Comparison of ENCODE assay signal across 8 cellular contexts in genomic region chr11:64245797-64246623, GRCh38. TPM values are rescaled to one million over a fixed set of nuclear protein-coding genes. Genes with fewer than 3 reads are reported as not detected.
DNase-seq lines count a peak whose midpoint lies in the region; ATAC-seq, FAIRE-seq and TF ChIP-seq lines count a peak whose summit lies in the region.

No MANE protein-coding gene starts in this region.

- peaks cover 19% of the 10 kb centered on the region for H3K36me3 Mint-ChIP-seq in CD4-positive, alpha-beta T cell (ENCODE audit: low read depth)
- H3K36me3 Mint-ChIP-seq in IgD-negative memory B cell: no peaks in the 10 kb centered on the region

- peaks cover 37% of the 10 kb centered on the region for H3K36me3 ChIP-seq in K562 (ENCODE audit: control insufficient read depth, insufficient read depth, low read length)

- ATAC-seq in CD4-positive, alpha-beta T cell (ENCODE audit: poor library complexity): no peak
- ATAC-seq in K562: no peak
- no peak for ATAC-seq in GM21367 (IDR thresholded peaks at IDR 0.05; ENCODE audit: unreplicated experiment)

- H3K79me2 ChIP-seq in K562 (ENCODE audit: control insufficient read depth, insufficient read depth, low read length): peaks cover 49% of the 10 kb centered on the region

- 0 out of 2 replicates have a peak, but pooled peaks cover 3% of the 10 kb centered on the region for H4K20me1 ChIP-seq in K562 (replicated peaks; ENCODE audit: control insufficient read depth, insufficient read depth, low read length)

- H3K4me2 ChIP-seq in K562 (ENCODE audit: insufficient read depth, low read length): peak overlapping the region; percentile 99

- no peaks in the 10 kb centered on the region for H3K9me3 Mint-ChIP-seq in CD4-positive, alpha-beta T cell
- no peaks in the 10 kb centered on the region for H3K9me3 Mint-ChIP-seq in IgD-negative memory B cell

- no peak for FAIRE-seq in K562 (lab: Jason Lieb, UNC)

- no peaks in the 10 kb centered on the region for H3K27me3 ChIP-seq in CD4-positive, alpha-beta T cell (ENCODE audit: control insufficient read depth, insufficient read depth, low read length)
- H3K27me3 ChIP-seq in K562 (ENCODE audit: control insufficient read depth in 2 of 2, insufficient read depth in 2 of 2, low read length in 2 of 2): no peaks in the 10 kb centered on the region

- peaks cover 42% of the 10 kb centered on the region for H3K4me1 Mint-ChIP-seq in CD4-positive, alpha-beta T cell (ENCODE audit: low read depth)
- peaks cover 5 to 13% (median 12%) of the 10 kb centered on the region in 3 donors for H3K4me1 Mint-ChIP-seq in IgD-negative memory B cell

- CTCF ChIA-PET in CD4-positive, alpha-beta T cell (lab: Charles Lee): interaction anchor here (0.6 to 3.9 kb wide), 9 partner anchors 11 to 60 kb away, joined by 3 to 15 read pairs (median 8); partner anchors contain the start of genes NUDT22, STIP1 and TRPT1
- CTCF ChIA-PET in K562 (lab: Yijun Ruan, JAX; ENCODE audit: low intra/inter-chr PET ratio): no interaction called here

- TF ChIP-seq CTCF in CD4-positive, alpha-beta T cell (IDR thresholded peaks at IDR 0.05): no peak
- TF ChIP-seq CTCF in K562 (IDR thresholded peaks at IDR 0.05 in 2 of 3, conservative IDR thresholded peaks at IDR 0.05 in 1 of 3; ENCODE audit: insufficient read depth in 2 of 3, low read depth in 1 of 3, low read length in 3 of 3): no peak

- no peaks in the 10 kb centered on the region for H3K27me3 Mint-ChIP-seq in CD4-positive, alpha-beta T cell
- no peaks in the 10 kb centered on the region for H3K27me3 Mint-ChIP-seq in IgD-negative memory B cell

- H3K9me1 ChIP-seq in K562 (ENCODE audit: control insufficient read depth, insufficient read depth, low read length): no peaks in the 10 kb centered on the region

- H3K27ac Mint-ChIP-seq in CD4-positive, alpha-beta T cell: peak overlapping the region; percentile 82
- H3K27ac Mint-ChIP-seq in IgD-negative memory B cell: peak overlapping the region; percentile 73 to 96 (median 78)

- under 1% methylated on average over 43 of the region's 47 CpGs for WGBS in K562 (ENCODE audit: insufficient coverage, low coverage, missing lambda C conversion rate)

- H3K27ac ChIP-seq in CD4-positive, alpha-beta T cell (ENCODE audit: low read depth, low read length): peak overlapping the region; percentile 48
- peak overlapping the region; percentile 98 for H3K27ac ChIP-seq in K562 (ENCODE audit: extremely low read depth, low read depth, low read length)

- H3K4me3 ChIP-seq in K562: peak overlapping the region; percentile 98

- POLR2A ChIA-PET in CD4-positive, alpha-beta T cell (lab: Charles Lee): interaction anchor here (0.6 to 6.2 kb wide), 17 partner anchors 10 to 1391 kb away, joined by 3 to 65 read pairs (median 5); partner anchors contain the start of genes BAD, DNAJC4, ESRRA and FERMT3
- POLR2A ChIA-PET in K562 (lab: Yijun Ruan, JAX): interaction anchor here (0.7 to 7.8 kb wide), 10 partner anchors 10 to 1874 kb away, joined by 3 to 58 read pairs (median 4); partner anchors contain the start of genes FERMT3, STIP1 and VEGFB

- in situ Hi-C loops in K562 (cut with MboI): no loop called here

- no TSS peak for BruUV-seq in K562 (replicated peaks; lab: Mats Ljungman, UMichigan)

- intact Hi-C loops in CD4-positive, alpha-beta T cell (cut with DNase I, micrococcal nuclease): no loop called here
- intact Hi-C loops in K562 (cut with micrococcal nuclease): loop anchor here (2.0 to 10.0 kb wide), 3 partner anchors 23 to 59 kb away; partner anchors contain the start of genes CATSPERZ, ESRRA and FERMT3

- TF ChIP-seq RAD21 in K562 (CRISPR knock-in tag; conservative IDR thresholded peaks at IDR 0.05 in 1 of 2, IDR thresholded peaks at IDR 0.05 in 1 of 2): no peak

- H3K4me1 ChIP-seq in K562 (replicated peaks in 1 of 2; ENCODE audit: control insufficient read depth in 2 of 2, insufficient read depth in 2 of 2, low read length in 2 of 2): peaks cover 41 to 90% of the 10 kb centered on the region in 2 experiments

- 0 out of 2 replicates have a peak overlapping the region, but pooled peaks have one; percentile 8 for H2AFZ ChIP-seq in K562 (ENCODE audit: low read depth, low read length)

- no peak for TF ChIP-seq EP300 in K562 (IDR thresholded peaks at IDR 0.05; ENCODE audit: low read length)

- H3K4me3 Mint-ChIP-seq in CD4-positive, alpha-beta T cell: peak overlapping the region; percentile 94
- H3K4me3 Mint-ChIP-seq in IgD-negative memory B cell: peak overlapping the region; percentile 80 to 97 (median 94)

- TF ChIP-seq POLR2A in K562 (conservative IDR thresholded peaks at IDR 0.05): peak; percentile 77

- H3K9me3 ChIP-seq in CD4-positive, alpha-beta T cell (ENCODE audit: control insufficient read depth, low read length): no peaks in the 10 kb centered on the region
- H3K9me3 ChIP-seq in K562 (replicated peaks; ENCODE audit: control insufficient read depth, insufficient read depth, low read depth, low read length): no peaks in the 10 kb centered on the region

- DNase-seq in CD4-positive, alpha-beta T cell: peak; percentile 20 to 79 (median 60)
- DNase-seq in T-helper 9 cell: peak; percentile 59
- peak; percentile 47 to 85 (median 62) for DNase-seq in K562 (ENCODE audit: extremely low read depth in 1 of 4, low spot score in 3 of 4)
- DNase-seq in islet precursor cell: peak; percentile 98
- DNase-seq in stimulated activated CD4-positive, alpha-beta T cell treated with anti-CD3 and anti-CD28 coated beads, Interleukin-15, amount 100 ng/mL, for 24 hours: peak; percentile 90
- no peak for DNase-seq in GDM1 (lab: John Stamatoyannopoulos, UW)

- peak overlapping the region; percentile 95 to 98 for H3K9ac ChIP-seq in K562 (ENCODE audit: insufficient read depth in 1 of 2, low read depth in 2 of 2, low read length in 2 of 2)

RNA-seq across cellular contexts. Expression of gene PPP1R14B, which starts 0.7 kb away (rescaled TPM):
- 10 to 100 TPM; 17.1 to 21.0 TPM for total RNA-seq in CD4-positive, alpha-beta T cell
- polyA plus RNA-seq in IgD-negative memory B cell (48.1 TPM), K562 (2011; rRNA removed) (182 and 196 TPM in 2 replicates), K562 (2014; fragmentation: Illumina TruSeq; extraction: Trizol) (212 and 254 TPM in 2 replicates), K562 (2014; fragmentation: Nextera tagmentation; extraction: Ambion mirVana) (10 to 100 TPM in 1 of 2 experiments, 1 to 10 TPM in 1; 7.7 to 17.5 TPM), K562 (2014; rRNA removed) (312 and 380 TPM in 2 replicates)
- total RNA-seq in K562 (2011; cell fraction: chromatin; rRNA removed; ENCODE audit: low replicate concordance): 22.4 and 60.4 TPM in 2 replicates
- total RNA-seq in K562 (2011; cell fraction: nucleolus; rRNA removed): 71.5 and 97.6 TPM in 2 replicates
- total RNA-seq in K562 (2011; cell fraction: nucleoplasm; rRNA removed): 71.8 and 129 TPM in 2 replicates
- total RNA-seq in K562 (2014; rRNA removed) (566 and 592 TPM in 2 replicates), K562 (2014; rRNA removed; fragmentation: Illumina TruSeq; extraction: Trizol) (114 and 162 TPM in 2 replicates), K562 (2015; rRNA removed; fragmentation: Illumina TruSeq; extraction: Trizol) (300 and 321 TPM in 2 replicates), K562 (2021) (391 and 402 TPM in 2 replicates)
- 198 and 362 TPM in 2 replicates for polyA plus RNA-seq in K562 (2011; cell fraction: cytosol; rRNA removed)
- 169 and 217 TPM in 2 replicates for polyA plus RNA-seq in K562 (2011; cell fraction: nucleus; rRNA removed)
- polyA plus RNA-seq in K562 (2012): 195 and 318 TPM in 2 replicates
- polyA minus RNA-seq in K562 (2011; rRNA and poly(A)+ RNA removed): 33.2 and 49.9 TPM in 2 replicates
- polyA minus RNA-seq in K562 (2011; cell fraction: cytosol; rRNA and poly(A)+ RNA removed): 84.7 and 86.5 TPM in 2 replicates
- polyA minus RNA-seq in K562 (2011; cell fraction: nucleus; rRNA and poly(A)+ RNA removed): 27.9 and 34.1 TPM in 2 replicates

RNA-seq across cellular contexts. Expression of gene FKBP2, which starts 5.1 kb away (rescaled TPM):
- total RNA-seq in CD4-positive, alpha-beta T cell: 10 to 100 TPM; 11.2 to 14.6 TPM
- polyA plus RNA-seq in IgD-negative memory B cell: 101 TPM
- 24.7 and 45.5 TPM in 2 replicates for total RNA-seq in K562 (2011; cell fraction: chromatin; rRNA removed; ENCODE audit: low replicate concordance)
- 58.4 and 66.4 TPM in 2 replicates for total RNA-seq in K562 (2011; cell fraction: nucleolus; rRNA removed)
- total RNA-seq in K562 (2011; cell fraction: nucleoplasm; rRNA removed): 56.3 and 59.5 TPM in 2 replicates
- total RNA-seq in K562 (2014; rRNA removed): 151 TPM in 2 replicates
- 28.0 and 49.2 TPM in 2 replicates for total RNA-seq in K562 (2014; rRNA removed; fragmentation: Illumina TruSeq; extraction: Trizol)
- total RNA-seq in K562 (2015; rRNA removed; fragmentation: Illumina TruSeq; extraction: Trizol): 73.1 and 79.0 TPM in 2 replicates
- 44.5 and 58.1 TPM in 2 replicates for total RNA-seq in K562 (2021)
- polyA plus RNA-seq in K562 (2011; rRNA removed): 30.8 and 36.6 TPM in 2 replicates
- polyA plus RNA-seq in K562 (2011; cell fraction: cytosol; rRNA removed): 60.1 and 75.2 TPM in 2 replicates
- 52.4 and 56.6 TPM in 2 replicates for polyA plus RNA-seq in K562 (2011; cell fraction: nucleus; rRNA removed)
- polyA plus RNA-seq in K562 (2012): 115 and 123 TPM in 2 replicates
- 71.7 and 83.5 TPM in 2 replicates for polyA plus RNA-seq in K562 (2014; fragmentation: Illumina TruSeq; extraction: Trizol)
- polyA plus RNA-seq in K562 (2014; fragmentation: Nextera tagmentation; extraction: Ambion mirVana): 10 to 100 TPM in 1 of 2 experiments, 1 to 10 TPM in 1; 3.5 to 27.1 TPM
- 92.2 and 110 TPM in 2 replicates for polyA plus RNA-seq in K562 (2014; rRNA removed)
- polyA minus RNA-seq in K562 (2011; rRNA and poly(A)+ RNA removed): 10.6 and 16.1 TPM in 2 replicates
- 33.8 and 40.5 TPM in 2 replicates for polyA minus RNA-seq in K562 (2011; cell fraction: cytosol; rRNA and poly(A)+ RNA removed)
- 7.8 and 14.2 TPM in 2 replicates for polyA minus RNA-seq in K562 (2011; cell fraction: nucleus; rRNA and poly(A)+ RNA removed)

RNA-seq across cellular contexts. Expression of gene PLCB3, which starts 5.3 kb away (rescaled TPM):
- 1 to 10 TPM; 2.5 to 2.7 TPM for total RNA-seq in CD4-positive, alpha-beta T cell
- 0.33 TPM for polyA plus RNA-seq in IgD-negative memory B cell
- 41.0 and 132 TPM in 2 replicates for total RNA-seq in K562 (2011; cell fraction: chromatin; rRNA removed; ENCODE audit: low replicate concordance)
- total RNA-seq in K562 (2011; cell fraction: nucleolus; rRNA removed): 77.6 and 79.7 TPM in 2 replicates
- total RNA-seq in K562 (2011; cell fraction: nucleoplasm; rRNA removed): 28.1 and 43.7 TPM in 2 replicates
- total RNA-seq in K562 (2014; rRNA removed): 33.6 and 42.5 TPM in 2 replicates
- total RNA-seq in K562 (2014; rRNA removed; fragmentation: Illumina TruSeq; extraction: Trizol): 7.0 and 8.4 TPM in 2 replicates
- total RNA-seq in K562 (2015; rRNA removed; fragmentation: Illumina TruSeq; extraction: Trizol): 14.6 and 14.9 TPM in 2 replicates
- total RNA-seq in K562 (2021): 37.1 and 44.8 TPM in 2 replicates
- 11.5 and 18.0 TPM in 2 replicates for polyA plus RNA-seq in K562 (2011; rRNA removed)
- 10.3 and 18.2 TPM in 2 replicates for polyA plus RNA-seq in K562 (2011; cell fraction: cytosol; rRNA removed)
- polyA plus RNA-seq in K562 (2011; cell fraction: nucleus; rRNA removed): 77.2 and 104 TPM in 2 replicates
- polyA plus RNA-seq in K562 (2012): 23.9 and 26.4 TPM in 2 replicates
- 16.0 and 23.9 TPM in 2 replicates for polyA plus RNA-seq in K562 (2014; fragmentation: Illumina TruSeq; extraction: Trizol)
- under 1 TPM; 0.31 to 0.37 TPM for polyA plus RNA-seq in K562 (2014; fragmentation: Nextera tagmentation; extraction: Ambion mirVana)
- polyA plus RNA-seq in K562 (2014; rRNA removed): 24.7 and 27.6 TPM in 2 replicates
- 9.7 and 13.1 TPM in 2 replicates for polyA minus RNA-seq in K562 (2011; rRNA and poly(A)+ RNA removed)
- polyA minus RNA-seq in K562 (2011; cell fraction: cytosol; rRNA and poly(A)+ RNA removed): 19.2 and 19.7 TPM in 2 replicates
- polyA minus RNA-seq in K562 (2011; cell fraction: nucleus; rRNA and poly(A)+ RNA removed): 20.1 and 25.0 TPM in 2 replicates

RNA-seq across cellular contexts. Expression of gene VEGFB, which starts 11.6 kb away (rescaled TPM):
- total RNA-seq in CD4-positive, alpha-beta T cell: 10 to 100 TPM; 39.7 to 48.7 TPM
- polyA plus RNA-seq in IgD-negative memory B cell (34.8 TPM), K562 (2011; rRNA removed) (11.0 and 13.5 TPM in 2 replicates), K562 (2014; fragmentation: Illumina TruSeq; extraction: Trizol) (35.2 and 41.4 TPM in 2 replicates), K562 (2014; fragmentation: Nextera tagmentation; extraction: Ambion mirVana) (10 to 100 TPM; 12.0 to 12.1 TPM), K562 (2014; rRNA removed) (31.8 and 35.8 TPM in 2 replicates)
- total RNA-seq in K562 (2011; cell fraction: chromatin; rRNA removed; ENCODE audit: low replicate concordance): 16.1 and 40.0 TPM in 2 replicates
- total RNA-seq in K562 (2011; cell fraction: nucleolus; rRNA removed): 23.4 and 32.0 TPM in 2 replicates
- total RNA-seq in K562 (2011; cell fraction: nucleoplasm; rRNA removed): 31.9 and 33.0 TPM in 2 replicates
- total RNA-seq in K562 (2014; rRNA removed) (28.2 and 44.3 TPM in 2 replicates), K562 (2014; rRNA removed; fragmentation: Illumina TruSeq; extraction: Trizol) (21.0 and 22.6 TPM in 2 replicates), K562 (2015; rRNA removed; fragmentation: Illumina TruSeq; extraction: Trizol) (25.7 and 28.0 TPM in 2 replicates), K562 (2021) (83.4 and 88.3 TPM in 2 replicates)
- polyA plus RNA-seq in K562 (2011; cell fraction: cytosol; rRNA removed): 12.1 and 16.0 TPM in 2 replicates
- 25.1 and 26.2 TPM in 2 replicates for polyA plus RNA-seq in K562 (2011; cell fraction: nucleus; rRNA removed)
- 97.3 and 181 TPM in 2 replicates for polyA plus RNA-seq in K562 (2012)
- polyA minus RNA-seq in K562 (2011; rRNA and poly(A)+ RNA removed): 4.2 and 6.2 TPM in 2 replicates
- polyA minus RNA-seq in K562 (2011; cell fraction: cytosol; rRNA and poly(A)+ RNA removed): 21.2 and 26.0 TPM in 2 replicates
- polyA minus RNA-seq in K562 (2011; cell fraction: nucleus; rRNA and poly(A)+ RNA removed): 3.2 and 4.9 TPM in 2 replicates

RNA-seq across cellular contexts. Expression of gene DNAJC4, which starts 15.7 kb away (rescaled TPM):
- total RNA-seq in CD4-positive, alpha-beta T cell: 10 to 100 TPM; 35.9 to 37.9 TPM
- polyA plus RNA-seq in IgD-negative memory B cell: 49.3 TPM
- 39.7 and 112 TPM in 2 replicates for total RNA-seq in K562 (2011; cell fraction: chromatin; rRNA removed; ENCODE audit: low replicate concordance)
- total RNA-seq in K562 (2011; cell fraction: nucleolus; rRNA removed): 78.0 and 98.9 TPM in 2 replicates
- 64.2 and 65.8 TPM in 2 replicates for total RNA-seq in K562 (2011; cell fraction: nucleoplasm; rRNA removed)
- 16.4 and 20.2 TPM in 2 replicates for total RNA-seq in K562 (2014; rRNA removed)
- total RNA-seq in K562 (2014; rRNA removed; fragmentation: Illumina TruSeq; extraction: Trizol): 6.6 and 11.2 TPM in 2 replicates
- 19.3 and 19.9 TPM in 2 replicates for total RNA-seq in K562 (2015; rRNA removed; fragmentation: Illumina TruSeq; extraction: Trizol)
- total RNA-seq in K562 (2021): 27.6 and 31.8 TPM in 2 replicates
- polyA plus RNA-seq in K562 (2011; rRNA removed): 23.9 and 45.1 TPM in 2 replicates
- polyA plus RNA-seq in K562 (2011; cell fraction: cytosol; rRNA removed): 30.8 and 65.5 TPM in 2 replicates
- 110 and 164 TPM in 2 replicates for polyA plus RNA-seq in K562 (2011; cell fraction: nucleus; rRNA removed)
- polyA plus RNA-seq in K562 (2012): 34.0 and 79.2 TPM in 2 replicates
- 28.0 and 37.5 TPM in 2 replicates for polyA plus RNA-seq in K562 (2014; fragmentation: Illumina TruSeq; extraction: Trizol)
- 1 to 10 TPM; 4.0 to 4.6 TPM for polyA plus RNA-seq in K562 (2014; fragmentation: Nextera tagmentation; extraction: Ambion mirVana)
- 32.6 and 42.9 TPM in 2 replicates for polyA plus RNA-seq in K562 (2014; rRNA removed)
- polyA minus RNA-seq in K562 (2011; rRNA and poly(A)+ RNA removed): 7.1 and 9.0 TPM in 2 replicates
- 12.6 and 23.5 TPM in 2 replicates for polyA minus RNA-seq in K562 (2011; cell fraction: cytosol; rRNA and poly(A)+ RNA removed)
- 15.8 and 16.0 TPM in 2 replicates for polyA minus RNA-seq in K562 (2011; cell fraction: nucleus; rRNA and poly(A)+ RNA removed)
